In the genomic region with DNA sequence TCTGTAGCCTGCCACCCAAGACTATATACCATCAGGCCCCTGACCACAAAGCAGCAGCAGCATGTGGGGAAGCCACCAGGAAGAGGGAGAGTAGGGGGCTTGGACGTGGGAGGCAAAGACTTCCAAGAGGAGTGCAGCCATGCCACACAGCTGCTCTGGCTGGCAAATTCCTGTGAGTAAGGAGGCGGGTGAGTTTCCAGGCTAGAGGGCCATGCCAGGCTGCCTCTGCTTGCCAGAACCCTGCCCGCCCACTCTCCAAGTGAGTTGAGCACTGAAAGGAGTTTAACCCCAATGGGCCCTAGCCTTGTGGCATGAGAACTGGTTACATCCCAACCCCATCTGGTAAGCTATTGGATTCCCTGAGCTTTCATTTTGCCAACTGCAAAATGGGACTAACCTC, we compare ENCODE assay signal across 2 cellular contexts.
A peak's percentile ranks its signal among the peaks of the same experiment; 100 is the strongest.
TF ChIP-seq lines count a peak whose summit lies in the region.

No MANE protein-coding gene starts in this region.

TF ChIP-seq in HEK293, 187 proteins besides CTCF, POLR2A, EP300 and RAD21:
- TF ChIP-seq, protein P1, sequence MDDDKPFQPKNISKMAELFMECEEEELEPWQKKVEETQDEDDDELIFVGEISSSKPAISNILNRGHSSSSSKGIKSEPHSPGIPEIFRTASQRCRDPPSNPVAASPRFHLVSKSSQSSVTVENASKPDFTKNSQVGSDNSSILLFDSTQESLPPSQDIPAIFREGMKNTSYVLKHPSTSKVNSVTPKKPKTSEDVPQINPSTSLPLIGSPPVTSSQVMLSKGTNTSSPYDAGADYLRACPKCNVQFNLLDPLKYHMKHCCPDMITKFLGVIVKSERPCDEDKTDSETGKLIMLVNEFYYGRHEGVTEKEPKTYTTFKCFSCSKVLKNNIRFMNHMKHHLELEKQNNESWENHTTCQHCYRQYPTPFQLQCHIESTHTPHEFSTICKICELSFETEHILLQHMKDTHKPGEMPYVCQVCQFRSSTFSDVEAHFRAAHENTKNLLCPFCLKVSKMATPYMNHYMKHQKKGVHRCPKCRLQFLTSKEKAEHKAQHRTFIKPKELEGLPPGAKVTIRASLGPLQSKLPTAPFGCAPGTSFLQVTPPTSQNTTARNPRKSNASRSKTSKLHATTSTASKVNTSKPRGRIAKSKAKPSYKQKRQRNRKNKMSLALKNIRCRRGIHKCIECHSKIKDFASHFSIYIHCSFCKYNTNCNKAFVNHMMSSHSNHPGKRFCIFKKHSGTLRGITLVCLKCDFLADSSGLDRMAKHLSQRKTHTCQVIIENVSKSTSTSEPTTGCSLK (tag by site-specific recombination; IDR thresholded peaks at IDR 0.05): no peak
- 0 out of 2 replicates have a peak, but pooled peaks have one; percentile 19 for TF ChIP-seq ZFHX2 (tag by site-specific recombination; conservative IDR thresholded peaks at IDR 0.05)

TF ChIP-seq in WTC11, 78 proteins besides CTCF, POLR2A, EP300 and RAD21 (continued from another document):
- TF ChIP-seq PREB (CRISPR knock-in tag; IDR thresholded peaks at IDR 0.05; ENCODE audit: borderline replicate concordance): no peak
- TF ChIP-seq ELF4 (CRISPR knock-in tag; IDR thresholded peaks at IDR 0.05; ENCODE audit: low read depth): no peak
- no peak for TF ChIP-seq NR2C2 (CRISPR knock-in tag; IDR thresholded peaks at IDR 0.05)
- TF ChIP-seq, protein P2, sequence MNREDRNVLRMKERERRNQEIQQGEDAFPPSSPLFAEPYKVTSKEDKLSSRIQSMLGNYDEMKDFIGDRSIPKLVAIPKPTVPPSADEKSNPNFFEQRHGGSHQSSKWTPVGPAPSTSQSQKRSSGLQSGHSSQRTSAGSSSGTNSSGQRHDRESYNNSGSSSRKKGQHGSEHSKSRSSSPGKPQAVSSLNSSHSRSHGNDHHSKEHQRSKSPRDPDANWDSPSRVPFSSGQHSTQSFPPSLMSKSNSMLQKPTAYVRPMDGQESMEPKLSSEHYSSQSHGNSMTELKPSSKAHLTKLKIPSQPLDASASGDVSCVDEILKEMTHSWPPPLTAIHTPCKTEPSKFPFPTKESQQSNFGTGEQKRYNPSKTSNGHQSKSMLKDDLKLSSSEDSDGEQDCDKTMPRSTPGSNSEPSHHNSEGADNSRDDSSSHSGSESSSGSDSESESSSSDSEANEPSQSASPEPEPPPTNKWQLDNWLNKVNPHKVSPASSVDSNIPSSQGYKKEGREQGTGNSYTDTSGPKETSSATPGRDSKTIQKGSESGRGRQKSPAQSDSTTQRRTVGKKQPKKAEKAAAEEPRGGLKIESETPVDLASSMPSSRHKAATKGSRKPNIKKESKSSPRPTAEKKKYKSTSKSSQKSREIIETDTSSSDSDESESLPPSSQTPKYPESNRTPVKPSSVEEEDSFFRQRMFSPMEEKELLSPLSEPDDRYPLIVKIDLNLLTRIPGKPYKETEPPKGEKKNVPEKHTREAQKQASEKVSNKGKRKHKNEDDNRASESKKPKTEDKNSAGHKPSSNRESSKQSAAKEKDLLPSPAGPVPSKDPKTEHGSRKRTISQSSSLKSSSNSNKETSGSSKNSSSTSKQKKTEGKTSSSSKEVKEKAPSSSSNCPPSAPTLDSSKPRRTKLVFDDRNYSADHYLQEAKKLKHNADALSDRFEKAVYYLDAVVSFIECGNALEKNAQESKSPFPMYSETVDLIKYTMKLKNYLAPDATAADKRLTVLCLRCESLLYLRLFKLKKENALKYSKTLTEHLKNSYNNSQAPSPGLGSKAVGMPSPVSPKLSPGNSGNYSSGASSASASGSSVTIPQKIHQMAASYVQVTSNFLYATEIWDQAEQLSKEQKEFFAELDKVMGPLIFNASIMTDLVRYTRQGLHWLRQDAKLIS (CRISPR knock-in tag; IDR thresholded peaks at IDR 0.05; ENCODE audit: borderline replicate concordance): no peak
- no peak for TF ChIP-seq ESRRA (CRISPR knock-in tag; IDR thresholded peaks at IDR 0.05; ENCODE audit: borderline replicate concordance)
- no peak for TF ChIP-seq ZNF219 (CRISPR knock-in tag; IDR thresholded peaks at IDR 0.05; ENCODE audit: borderline replicate concordance)
- TF ChIP-seq ZNF416 (CRISPR knock-in tag; IDR thresholded peaks at IDR 0.05): no peak
- TF ChIP-seq RELA (CRISPR knock-in tag; IDR thresholded peaks at IDR 0.05; ENCODE audit: borderline replicate concordance): no peak
- TF ChIP-seq, protein P3, sequence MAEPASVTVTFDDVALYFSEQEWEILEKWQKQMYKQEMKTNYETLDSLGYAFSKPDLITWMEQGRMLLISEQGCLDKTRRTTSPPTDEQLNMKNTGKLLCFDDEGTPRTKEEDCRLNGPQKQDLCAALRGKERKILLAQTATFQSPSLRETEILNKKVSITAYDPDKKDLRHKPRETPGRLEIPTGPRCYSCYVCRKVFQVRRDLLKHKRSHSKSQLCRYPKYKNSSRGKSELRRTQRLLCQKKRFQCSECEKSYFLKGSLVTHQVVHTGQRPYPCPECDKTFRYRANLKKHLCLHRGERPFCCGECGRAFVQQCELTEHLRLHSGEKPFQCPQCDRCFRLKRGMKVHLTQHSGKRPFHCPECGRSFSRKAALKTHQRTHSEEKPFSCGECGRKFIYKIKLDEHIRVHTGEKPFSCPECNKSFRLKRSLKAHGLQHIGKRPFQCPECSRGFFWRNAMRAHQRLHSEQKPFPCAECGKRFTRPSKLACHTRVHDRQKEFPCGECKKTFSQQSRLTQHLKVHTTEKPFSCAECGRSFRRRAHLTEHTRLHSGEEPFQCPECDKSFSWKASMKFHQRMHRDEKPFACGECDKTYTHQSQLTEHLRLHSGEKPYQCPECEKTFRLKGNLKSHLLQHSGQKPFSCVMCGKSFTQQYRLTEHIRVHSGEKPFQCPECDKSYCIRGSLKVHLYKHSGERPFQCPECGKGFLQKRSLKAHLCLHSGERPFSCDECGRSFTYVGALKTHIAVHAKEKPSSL (CRISPR knock-in tag; conservative IDR thresholded peaks at IDR 0.05): no peak
- no peak for TF ChIP-seq MXD4 (CRISPR knock-in tag; IDR thresholded peaks at IDR 0.05; ENCODE audit: borderline replicate concordance)
TF ChIP-seq in WTC11: peak in this region for 0.
